ENCODE assay signal across 8 cellular contexts in the genomic region with DNA sequence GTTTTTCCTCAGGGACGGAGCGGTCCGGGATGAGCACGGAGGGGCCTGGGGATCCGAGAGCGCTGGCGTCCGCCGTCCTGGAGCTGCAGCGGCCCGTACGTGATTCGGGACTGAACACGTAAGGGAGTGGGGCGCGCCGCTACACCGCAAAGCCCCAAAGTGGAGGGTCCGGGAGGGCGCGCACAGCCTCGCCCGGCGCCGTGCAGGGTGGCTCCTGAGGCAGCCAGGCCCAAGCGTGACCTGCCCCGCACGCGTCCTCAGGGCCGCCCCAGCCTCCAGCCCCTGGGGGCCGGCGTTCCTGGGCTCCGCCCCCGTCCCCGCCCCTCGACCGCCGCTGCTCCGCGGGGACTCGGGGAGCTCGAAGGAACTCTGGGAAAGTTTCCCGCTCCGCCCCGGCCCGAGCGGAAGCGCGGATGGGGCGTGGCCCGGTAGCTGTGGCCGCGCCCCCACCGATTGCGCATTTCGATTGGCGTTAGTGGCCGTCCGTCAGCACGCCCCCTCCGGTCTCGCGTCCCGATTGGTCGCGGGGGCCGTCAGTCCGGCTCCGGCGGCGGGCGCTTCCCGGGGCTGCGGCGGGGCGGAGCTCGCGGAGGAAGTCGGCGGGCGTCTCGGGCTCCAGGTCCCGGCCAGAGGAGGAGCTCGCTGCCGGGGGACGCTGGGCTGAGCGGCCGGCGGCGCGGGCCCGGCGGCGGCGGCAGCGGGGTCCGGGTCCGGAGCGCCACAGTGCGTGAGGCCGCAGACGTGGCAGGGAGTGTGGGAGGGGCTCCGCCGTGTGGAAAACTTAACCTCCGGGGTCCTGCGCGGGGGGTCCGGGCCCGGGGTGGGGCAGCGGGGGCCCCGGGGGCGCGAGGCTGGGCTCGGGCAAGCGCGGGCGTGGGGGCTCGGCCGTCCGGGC. TPM values are rescaled to one million over a fixed set of nuclear protein-coding genes. Genes with fewer than 3 reads are reported as not detected.
DNase-seq lines count a peak whose midpoint lies in the region; ATAC-seq and TF ChIP-seq lines count a peak whose summit lies in the region.

Gene ANKRD16 (minus strand): TSS at position 270 of the 895 bp plus-strand sequence. CDS start 539 bp downstream, outside the sequence.
Gene FBH1 (plus strand): TSS at position 620 of the 895 bp plus-strand sequence. CDS start 103 bp downstream, at position 723.

- peaks cover 0 to 10% (median 4%) of the 10 kb centered on the region in 4 donors for H3K36me3 ChIP-seq in right lobe of liver

- H3K27me3 ChIP-seq in right lobe of liver, result no peaks in the 10 kb centered on the region

- no CpG with 5 or more reads among the region's 120 CpGs for WGBS in right lobe of liver (ENCODE audit: insufficient coverage, low coverage, low lambda C conversion rate, missing lambda C conversion rate)

- peak within 1 kb of the TSS; percentile 75 to 87 (median 87) for H3K4me3 ChIP-seq in right lobe of liver

- H3K9me3 ChIP-seq in right lobe of liver, result no peaks in the 10 kb centered on the region

- peak; percentile 83 for ATAC-seq in GM19397 (IDR thresholded peaks at IDR 0.05; ENCODE audit: unreplicated experiment)
- peak; percentile 88 for ATAC-seq in HG03565 (IDR thresholded peaks at IDR 0.05; ENCODE audit: unreplicated experiment)
- ATAC-seq in right lobe of liver, result peak; percentile 93 to 97 (median 94)

- H3K4me1 ChIP-seq in right lobe of liver, result peaks cover 0 to 36% (median 4%) of the 10 kb centered on the region in 4 donors

- peak within 1 kb of the TSS; percentile 70 to 77 (median 71) for H3K27ac ChIP-seq in right lobe of liver

- intact Hi-C loops in right lobe of liver (cut with DNase I), result no loop called here

- TF ChIP-seq CTCF in right lobe of liver (IDR thresholded peaks at IDR 0.05), result peak in 1 of 4 donors; percentile 18

- DNase-seq in CD1c-positive myeloid dendritic cell (ENCODE audit: extremely low spot score) (peak; percentile 99), NCI-H748 treated with DMSO at 0.1 percent for 48 hours (lab: John Stamatoyannopoulos, UW) (peak; percentile 72), dermis microvascular lymphatic vessel endothelial cell (ENCODE audit: low read depth in 2 of 2) (peak; percentile 95 to 99), right lobe of liver (peak; percentile 99)
- DNase-seq in activated CD4-positive, alpha-beta T cell treated with anti-CD3 and anti-CD28 coated beads, Interleukin-2, amount 50 U/mL, for 48 hours, result peak; percentile 99
- DNase-seq in stimulated activated CD4-positive, alpha-beta T cell treated with anti-CD3 and anti-CD28 coated beads, Interleukin-4, amount 100 ng/mL, for 24 hours, result peak; percentile 97

- TF ChIP-seq POLR2A in right lobe of liver (IDR thresholded peaks at IDR 0.05), result peak; percentile 87

RNA-seq across cellular contexts. Expression of gene ANKRD16, which starts in this region (rescaled TPM):
- total RNA-seq in dermis microvascular lymphatic vessel endothelial cell (4.5 and 5.7 TPM in 2 replicates), right lobe of liver (1 to 10 TPM; 1.8 to 6.1 (median 4.1) TPM)

RNA-seq across cellular contexts. Expression of gene FBH1, which starts in this region (rescaled TPM):
- total RNA-seq in dermis microvascular lymphatic vessel endothelial cell (61.6 and 87.5 TPM in 2 replicates), right lobe of liver (10 to 100 TPM; 30.8 to 38.6 (median 35.8) TPM)

Comparison
In these comparisons a context has a peak if more than half of its experiments do, and no peak if none do; other contexts are left out.
1. Peak in every context shown above with its lines: DNase-seq, ATAC-seq, H3K4me3 ChIP-seq and H3K27ac ChIP-seq.